ENCODE assay signal across 8 cellular contexts in the genomic region with DNA sequence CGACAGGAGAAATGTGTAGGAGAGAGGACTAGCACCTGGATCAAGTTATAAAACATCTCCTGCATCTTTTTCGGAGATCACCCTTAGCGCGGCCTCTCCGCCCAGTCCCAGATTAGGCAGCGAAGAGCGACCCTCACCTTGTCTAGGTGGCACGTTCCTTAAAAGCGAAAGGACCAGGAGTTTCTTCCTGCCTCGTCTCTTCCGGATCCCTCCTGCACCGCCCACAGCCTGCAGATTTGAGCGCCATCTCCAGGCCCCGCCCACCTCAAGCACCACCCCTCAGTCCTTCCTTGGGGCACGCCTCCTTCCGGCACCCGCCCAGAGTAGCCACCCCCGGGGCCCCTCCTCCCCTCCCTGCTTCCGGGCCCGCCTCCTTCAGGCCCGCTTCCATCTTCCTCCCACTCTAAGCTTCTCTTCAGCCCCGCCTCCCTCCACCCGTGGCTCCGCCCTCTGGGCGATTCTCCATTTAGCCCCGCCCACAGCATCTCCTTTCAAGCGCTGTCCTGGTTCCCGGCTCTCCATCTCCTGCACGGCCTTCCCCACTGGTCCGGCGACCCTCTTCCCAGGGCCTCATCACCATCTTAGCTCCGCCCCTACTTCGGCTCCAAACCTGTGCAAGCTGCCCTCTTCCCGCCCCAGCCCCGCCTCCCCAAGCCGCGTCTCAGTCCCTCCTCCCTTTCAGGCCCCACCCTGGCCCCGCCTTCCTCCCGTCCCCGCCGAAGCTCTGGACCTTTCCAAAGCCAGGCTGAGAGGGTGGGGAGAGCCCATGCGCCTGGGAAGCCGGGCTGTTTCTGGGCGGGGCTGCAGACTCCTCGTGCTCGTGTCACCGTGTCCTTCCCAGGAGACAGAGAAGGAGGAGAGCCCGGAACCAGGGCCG. TPM values are rescaled to one million over a fixed set of nuclear protein-coding genes. Genes with fewer than 3 reads are reported as not detected.
DNase-seq lines count a peak whose midpoint lies in the region; ATAC-seq, FAIRE-seq and TF ChIP-seq lines count a peak whose summit lies in the region.

No MANE protein-coding gene starts in this region.

- H3K4me1 Mint-ChIP-seq in T-helper 2 cell treated with Interferon-gamma antibody and Interleukin-4, amounts not matched to agents 5 μg/mL and 100 μg/mL, for 36 hours (ENCODE audit: low read depth) = peaks cover 39% of the 10 kb centered on the region

- peaks cover 17% of the 10 kb centered on the region for H3K36me3 Mint-ChIP-seq in T-helper 2 cell treated with Interferon-gamma antibody and Interleukin-4, amounts not matched to agents 5 μg/mL and 100 μg/mL, for 36 hours (ENCODE audit: low read depth)

- TF ChIP-seq CTCF in ascending aorta (IDR thresholded peaks at IDR 0.05) = no peak
- TF ChIP-seq CTCF in right atrium auricular region (IDR thresholded peaks at IDR 0.05) = no peak
- TF ChIP-seq CTCF in psoas muscle (IDR thresholded peaks at IDR 0.05) = no peak

- H3K27me3 Mint-ChIP-seq in T-helper 2 cell treated with Interferon-gamma antibody and Interleukin-4, amounts not matched to agents 5 μg/mL and 100 μg/mL, for 36 hours (ENCODE audit: low read depth) = no peaks in the 10 kb centered on the region

- H3K27ac ChIP-seq in ascending aorta (peak overlapping the region; percentile 98 to 99), right atrium auricular region (peak overlapping the region; percentile 96 to 98), psoas muscle (peak overlapping the region; percentile 96)

- H3K4me3 ChIP-seq in ascending aorta = peak overlapping the region; percentile 92 to 93
- H3K4me3 ChIP-seq in right atrium auricular region = peak overlapping the region; percentile 73 to 81
- peak overlapping the region; percentile 80 for H3K4me3 ChIP-seq in psoas muscle

- H3K9me3 Mint-ChIP-seq in T-helper 2 cell treated with Interferon-gamma antibody and Interleukin-4, amounts not matched to agents 5 μg/mL and 100 μg/mL, for 36 hours = no peaks in the 10 kb centered on the region

- H3K27ac Mint-ChIP-seq in T-helper 2 cell treated with Interferon-gamma antibody and Interleukin-4, amounts not matched to agents 5 μg/mL and 100 μg/mL, for 36 hours = peak overlapping the region; percentile 96

- H3K9me3 ChIP-seq in ascending aorta (no peaks in the 10 kb centered on the region), right atrium auricular region (no peaks in the 10 kb centered on the region), psoas muscle (no peaks in the 10 kb centered on the region)

- no peaks in the 10 kb centered on the region for H3K36me3 ChIP-seq in ascending aorta
- no peaks in the 10 kb centered on the region for H3K36me3 ChIP-seq in right atrium auricular region
- H3K36me3 ChIP-seq in psoas muscle (ENCODE audit: insufficient read depth in 1 of 2, low read depth in 1 of 2) = no peaks in the 10 kb centered on the region

- H3K4me3 Mint-ChIP-seq in T-helper 2 cell treated with Interferon-gamma antibody and Interleukin-4, amounts not matched to agents 5 μg/mL and 100 μg/mL, for 36 hours = peak overlapping the region; percentile 90

- H3K27me3 ChIP-seq in ascending aorta (no peaks in the 10 kb centered on the region), right atrium auricular region (no peaks in the 10 kb centered on the region), psoas muscle (ENCODE audit: insufficient read depth in 3 of 3, low read length in 2 of 3) (no peaks in the 10 kb centered on the region)

- FAIRE-seq in urothelium cell line (lab: Jason Lieb, UNC) = peak; percentile 80

- ATAC-seq in GM18505 (IDR thresholded peaks at IDR 0.05; ENCODE audit: unreplicated experiment) = peak; percentile 67
- ATAC-seq in HG02970 (IDR thresholded peaks at IDR 0.05; ENCODE audit: low FRiP score, unreplicated experiment) = peak; percentile 83
- ATAC-seq in psoas muscle = peak; percentile 91 to 94 (median 92)

- H3K4me1 ChIP-seq in ascending aorta (peaks cover 12 to 29% of the 10 kb centered on the region in 2 donors), right atrium auricular region (peaks cover 0 to 47% of the 10 kb centered on the region in 2 donors), psoas muscle (peaks cover 40% of the 10 kb centered on the region)

- WGBS in psoas muscle, 3 donors = 0 to 1% (median 1%) methylated on average over 47 to 49 of the region's 49 CpGs

- DNase-seq in NCI-H187 treated with DMSO at 0.1 percent for 48 hours (lab: John Stamatoyannopoulos, UW) (peak; percentile 98), ascending aorta (ENCODE audit: low spot score in 2 of 2) (peak; percentile 96 to 100), right atrium auricular region (ENCODE audit: low spot score) (peak; percentile 98), psoas muscle (peak; percentile 99 to 100), urothelium cell line (ENCODE audit: low spot score) (peak; percentile 99)
- peak; percentile 97 for DNase-seq in T-helper 2 cell treated with Interferon-gamma antibody and Interleukin-4, amounts not matched to agents 5 μg/mL and 100 μg/mL, for 36 hours (ENCODE audit: low spot score)

- intact Hi-C loops in ascending aorta (cut with DNase I) (loop anchor here (1.0 to 5.0 kb wide), 4 partner anchors 78 to 326 kb away; partner anchors contain the start of genes ACTL10, CHMP4B and EIF2S2), psoas muscle (cut with DNase I) (loop anchor here (2.0 to 5.0 kb wide), 2 partner anchors 50 to 74 kb away; no protein-coding TSS in a partner anchor)

- TF ChIP-seq POLR2A in GM18505 (IDR thresholded peaks at IDR 0.05; ENCODE audit: borderline replicate concordance, extremely low read depth, insufficient read depth, insufficient read length) = peak; percentile 96

RNA-seq across cellular contexts. Expression of gene RALY, which starts 0.6 kb away (rescaled TPM):
- total RNA-seq in ascending aorta (78.5 TPM), right atrium auricular region (10 to 100 TPM; 74.2 to 86.4 TPM), psoas muscle (100 to 1,000 TPM in 2 of 4 donors, 10 to 100 TPM in 2; 92.3 to 120 (median 98.8) TPM)
- 100 to 1,000 TPM; 139 to 325 (median 151) TPM for polyA plus RNA-seq in psoas muscle

Comparison
In these comparisons a context has a peak if more than half of its experiments do, and no peak if none do; other contexts are left out.
1. Peak in every context shown above with its lines: DNase-seq, ATAC-seq, H3K4me3 ChIP-seq and H3K27ac ChIP-seq.